Comparison of ENCODE assay signal across 37 cellular contexts in genomic region chr11:3234846-3235245, GRCh38. TPM values are rescaled to one million over a fixed set of nuclear protein-coding genes. Genes with fewer than 3 reads are reported as not detected.
"Had no signal": no experiment of that assay in that cellular context is flagged by ENCODE, and none has a peak within 500 bp of the region (broad histone marks: within the 10 kb centered on the region; RNA-seq: fewer than 3 reads in every experiment).

No MANE protein-coding gene starts in this region.

- H3K27me3 Mint-ChIP-seq: activated CD4-positive, alpha-beta memory T cell treated with anti-CD3 and anti-CD28 coated beads for 36 hours; activated CD4-positive, alpha-beta T cell treated with anti-CD3 and anti-CD28 coated beads, Interleukin-2, amount 10 ng/mL, durations not matched to agents 7 days and 5 days; activated CD8-positive, alpha-beta T cell treated with anti-CD3 and anti-CD28 coated beads for 36 hours had no signal

- H3K36me3 Mint-ChIP-seq: activated CD4-positive, alpha-beta memory T cell treated with anti-CD3 and anti-CD28 coated beads for 36 hours; activated naive CD4-positive, alpha-beta T cell treated with anti-CD3 and anti-CD28 coated beads, Interleukin-2, amount 50 U/mL, for 72 hours; activated naive CD8-positive, alpha-beta T cell treated with anti-CD3 and anti-CD28 coated beads for 36 hours had no signal

- DNase-seq: activated B cell treated with CpG ODN at 0.5 μM for 24 hours; activated CD4-positive, alpha-beta memory T cell treated with anti-CD3 and anti-CD28 coated beads for 36 hours; activated CD4-positive, alpha-beta T cell treated with anti-CD3 and anti-CD28 coated beads for 4 hours; activated CD4-positive, alpha-beta T cell treated with anti-CD3 and anti-CD28 coated beads, Interleukin-2, amount 10 ng/mL, durations not matched to agents 7 days and 5 days; activated CD4-positive, alpha-beta T cell treated with anti-CD3 and anti-CD28 coated beads, Interleukin-2, amount 50 U/mL, for 4 hours; activated CD4-positive, CD25-positive, alpha-beta regulatory T cell treated with anti-CD3 and anti-CD28 coated beads, Interleukin-2, amount 50 U/mL, for 72 hours; activated CD8-positive, alpha-beta memory T cell treated with anti-CD3 and anti-CD28 coated beads, Interleukin-2, amount 50 U/mL, for 4 hours; activated CD8-positive, alpha-beta T cell treated with anti-CD3 and anti-CD28 coated beads for 36 hours; activated effector memory CD4-positive, alpha-beta T cell treated with anti-CD3 and anti-CD28 coated beads, Interleukin-2, amount 50 U/mL, for 16 hours; activated gamma-delta T cell treated with Interleukin-2 at 50 U/mL for 16 hours; activated naive CD4-positive, alpha-beta T cell; activated naive CD4-positive, alpha-beta T cell treated with anti-CD3 and anti-CD28 coated beads for 36 hours; activated naive CD4-positive, alpha-beta T cell treated with anti-CD3 and anti-CD28 coated beads, Interleukin-2, amount 50 U/mL, for 16 hours; activated naive CD8-positive, alpha-beta T cell treated with anti-CD3 and anti-CD28 coated beads for 36 hours; activated T-cell treated with anti-CD3 and anti-CD28 coated beads for 4 hours; activated T-cell treated with anti-CD3 and anti-CD28 coated beads, Interleukin-2, amount 50 U/mL, for 1 hour; activated T-cell treated with anti-CD3 and anti-CD28 coated beads, Interleukin-2, amount 50 U/mL, for 4 hours; activated T-cell treated with anti-CD3 and anti-CD28 coated beads, Interleukin-2, amount 50 U/mL, for 72 hours; adrenal gland; amniotic stem cell; aorta; body of pancreas; brain microvascular endothelial cell; central memory CD4-positive, alpha-beta T cell; T-helper 1 cell; T-helper 2 cell; T-helper 9 cell had no signal

- H3K4me1 Mint-ChIP-seq: activated B cell treated with CpG ODN at 0.5 μM for 24 hours; activated CD4-positive, alpha-beta T cell treated with anti-CD3 and anti-CD28 coated beads, Interleukin-2, amount 10 ng/mL, durations not matched to agents 7 days and 5 days; activated naive CD8-positive, alpha-beta T cell treated with anti-CD3 and anti-CD28 coated beads for 36 hours; activated T-helper 17 cell treated with anti-CD3 and anti-CD28 coated beads, Interleukin-2, amount 50 U/mL, for 72 hours had no signal

- H3K27ac Mint-ChIP-seq: activated B cell treated with CpG ODN at 0.5 μM for 24 hours; activated CD4-positive, alpha-beta memory T cell treated with anti-CD3 and anti-CD28 coated beads for 36 hours; activated CD4-positive, alpha-beta T cell treated with anti-CD3 and anti-CD28 coated beads, Interleukin-2, amount 10 ng/mL, durations not matched to agents 7 days and 5 days; activated CD8-positive, alpha-beta T cell treated with anti-CD3 and anti-CD28 coated beads for 36 hours; activated naive CD4-positive, alpha-beta T cell treated with anti-CD3 and anti-CD28 coated beads for 36 hours; activated naive CD8-positive, alpha-beta T cell treated with anti-CD3 and anti-CD28 coated beads for 36 hours; activated T-cell treated with anti-CD3 and anti-CD28 coated beads, Interleukin-2, amount 50 U/mL, for 72 hours; activated T-helper 1 cell treated with anti-CD3 and anti-CD28 coated beads, Interleukin-12 subunit alpha, Interleukin-12 subunit beta, Interleukin-2, Interleukin-4 antibody, amounts not matched to agents 30 ng/mL and 10 ng/mL and 1 ng/mL, durations not matched to agents 14 hours and 24 hours and 36 hours; activated T-helper 17 cell treated with anti-CD3 and anti-CD28 coated beads, Interleukin-2, amount 50 U/mL, for 72 hours; T-helper 2 cell treated with Interferon-gamma antibody and Interleukin-4, amounts not matched to agents 5 μg/mL and 100 μg/mL, for 36 hours had no signal

- H3K9me3 Mint-ChIP-seq: activated B cell treated with CpG ODN at 0.5 μM for 24 hours; activated CD4-positive, alpha-beta memory T cell treated with anti-CD3 and anti-CD28 coated beads for 36 hours; activated CD4-positive, alpha-beta T cell treated with anti-CD3 and anti-CD28 coated beads, Interleukin-2, amount 10 ng/mL, durations not matched to agents 7 days and 5 days; activated CD8-positive, alpha-beta T cell treated with anti-CD3 and anti-CD28 coated beads for 36 hours; activated naive CD4-positive, alpha-beta T cell treated with anti-CD3 and anti-CD28 coated beads for 36 hours; activated naive CD4-positive, alpha-beta T cell treated with anti-CD3 and anti-CD28 coated beads, Interleukin-2, amount 50 U/mL, for 72 hours; activated naive CD8-positive, alpha-beta T cell treated with anti-CD3 and anti-CD28 coated beads for 36 hours; activated T-cell treated with anti-CD3 and anti-CD28 coated beads, Interleukin-2, amount 50 U/mL, for 4 hours; activated T-cell treated with anti-CD3 and anti-CD28 coated beads, Interleukin-2, amount 50 U/mL, for 72 hours; activated T-helper 1 cell treated with anti-CD3 and anti-CD28 coated beads, Interleukin-12 subunit alpha, Interleukin-12 subunit beta, Interleukin-2, Interleukin-4 antibody, amounts not matched to agents 30 ng/mL and 10 ng/mL and 1 ng/mL, durations not matched to agents 14 hours and 24 hours and 36 hours; activated T-helper 17 cell treated with anti-CD3 and anti-CD28 coated beads, Interleukin-2, amount 50 U/mL, for 72 hours; T-helper 1 cell treated with Interleukin-12 subunit alpha and Interleukin-12 subunit beta and Interleukin-4 antibody, amounts not matched to agents 30 μg/mL and 1 μg/mL, for 36 hours; T-helper 2 cell treated with Interferon-gamma antibody and Interleukin-4, amounts not matched to agents 5 μg/mL and 100 μg/mL, for 36 hours had no signal

- H3K4me3 Mint-ChIP-seq: activated B cell treated with CpG ODN at 0.5 μM for 24 hours; activated CD4-positive, alpha-beta memory T cell treated with anti-CD3 and anti-CD28 coated beads for 36 hours; activated CD4-positive, alpha-beta T cell treated with anti-CD3 and anti-CD28 coated beads, Interleukin-2, amount 10 ng/mL, durations not matched to agents 7 days and 5 days; activated CD8-positive, alpha-beta T cell treated with anti-CD3 and anti-CD28 coated beads for 36 hours; activated naive CD4-positive, alpha-beta T cell treated with anti-CD3 and anti-CD28 coated beads for 36 hours; activated naive CD8-positive, alpha-beta T cell treated with anti-CD3 and anti-CD28 coated beads for 36 hours; activated T-cell treated with anti-CD3 and anti-CD28 coated beads, Interleukin-2, amount 50 U/mL, for 4 hours; activated T-cell treated with anti-CD3 and anti-CD28 coated beads, Interleukin-2, amount 50 U/mL, for 72 hours; activated T-helper 1 cell treated with anti-CD3 and anti-CD28 coated beads, Interleukin-12 subunit alpha, Interleukin-12 subunit beta, Interleukin-2, Interleukin-4 antibody, amounts not matched to agents 30 ng/mL and 10 ng/mL and 1 ng/mL, durations not matched to agents 14 hours and 24 hours and 36 hours; activated T-helper 17 cell treated with anti-CD3 and anti-CD28 coated beads, Interleukin-2, amount 50 U/mL, for 72 hours; T-helper 1 cell treated with Interleukin-12 subunit alpha and Interleukin-12 subunit beta and Interleukin-4 antibody, amounts not matched to agents 30 μg/mL and 1 μg/mL, for 36 hours; T-helper 2 cell treated with Interferon-gamma antibody and Interleukin-4, amounts not matched to agents 5 μg/mL and 100 μg/mL, for 36 hours had no signal

RNA-seq across cellular contexts. Expression of gene MRGPRE, which starts 2.6 kb away (rescaled TPM):
- total RNA-seq: activated B cell treated with CpG ODN at 0.5 μM for 24 hours; activated CD4-positive, alpha-beta memory T cell treated with anti-CD3 and anti-CD28 coated beads for 36 hours; activated CD4-positive, alpha-beta T cell treated with anti-CD3 and anti-CD28 coated beads, Interleukin-2, amount 10 ng/mL, durations not matched to agents 7 days and 5 days; activated CD8-positive, alpha-beta memory T cell treated with anti-CD3 and anti-CD28 coated beads for 36 hours; activated CD8-positive, alpha-beta T cell treated with anti-CD3 and anti-CD28 coated beads for 36 hours; activated naive CD4-positive, alpha-beta T cell treated with anti-CD3 and anti-CD28 coated beads for 36 hours; activated naive CD4-positive, alpha-beta T cell treated with anti-CD3 and anti-CD28 coated beads, Interleukin-2, amount 50 U/mL, for 72 hours; activated naive CD8-positive, alpha-beta T cell treated with anti-CD3 and anti-CD28 coated beads for 36 hours; activated T-cell treated with anti-CD3 and anti-CD28 coated beads, Interleukin-2, amount 50 U/mL, for 4 hours; activated T-cell treated with anti-CD3 and anti-CD28 coated beads, Interleukin-2, amount 50 U/mL, for 72 hours; activated T-helper 1 cell treated with anti-CD3 and anti-CD28 coated beads, Interleukin-12 subunit alpha, Interleukin-12 subunit beta, Interleukin-2, Interleukin-4 antibody, amounts not matched to agents 30 ng/mL and 10 ng/mL and 1 ng/mL, durations not matched to agents 14 hours and 24 hours and 36 hours; activated T-helper 17 cell treated with anti-CD3 and anti-CD28 coated beads, Interleukin-2, amount 50 U/mL, for 72 hours; adrenal gland; aorta; astrocyte; body of pancreas; breast epithelium had no signal

RNA-seq across cellular contexts. Expression of gene MRGPRG, which starts 16.2 kb away (rescaled TPM):
- total RNA-seq: activated B cell treated with CpG ODN at 0.5 μM for 24 hours; activated CD4-positive, alpha-beta memory T cell treated with anti-CD3 and anti-CD28 coated beads for 36 hours; activated CD4-positive, alpha-beta T cell treated with anti-CD3 and anti-CD28 coated beads, Interleukin-2, amount 10 ng/mL, durations not matched to agents 7 days and 5 days; activated CD8-positive, alpha-beta memory T cell treated with anti-CD3 and anti-CD28 coated beads for 36 hours; activated CD8-positive, alpha-beta T cell treated with anti-CD3 and anti-CD28 coated beads for 36 hours; activated naive CD4-positive, alpha-beta T cell treated with anti-CD3 and anti-CD28 coated beads for 36 hours; activated naive CD4-positive, alpha-beta T cell treated with anti-CD3 and anti-CD28 coated beads, Interleukin-2, amount 50 U/mL, for 72 hours; activated naive CD8-positive, alpha-beta T cell treated with anti-CD3 and anti-CD28 coated beads for 36 hours; activated T-cell treated with anti-CD3 and anti-CD28 coated beads, Interleukin-2, amount 50 U/mL, for 4 hours; activated T-cell treated with anti-CD3 and anti-CD28 coated beads, Interleukin-2, amount 50 U/mL, for 72 hours; activated T-helper 1 cell treated with anti-CD3 and anti-CD28 coated beads, Interleukin-12 subunit alpha, Interleukin-12 subunit beta, Interleukin-2, Interleukin-4 antibody, amounts not matched to agents 30 ng/mL and 10 ng/mL and 1 ng/mL, durations not matched to agents 14 hours and 24 hours and 36 hours; activated T-helper 17 cell treated with anti-CD3 and anti-CD28 coated beads, Interleukin-2, amount 50 U/mL, for 72 hours; adrenal gland; aorta; astrocyte; body of pancreas; breast epithelium; cardiac septum; cerebellum had no signal
